Comparison of ENCODE assay signal across 10 cellular contexts in the genomic region with DNA sequence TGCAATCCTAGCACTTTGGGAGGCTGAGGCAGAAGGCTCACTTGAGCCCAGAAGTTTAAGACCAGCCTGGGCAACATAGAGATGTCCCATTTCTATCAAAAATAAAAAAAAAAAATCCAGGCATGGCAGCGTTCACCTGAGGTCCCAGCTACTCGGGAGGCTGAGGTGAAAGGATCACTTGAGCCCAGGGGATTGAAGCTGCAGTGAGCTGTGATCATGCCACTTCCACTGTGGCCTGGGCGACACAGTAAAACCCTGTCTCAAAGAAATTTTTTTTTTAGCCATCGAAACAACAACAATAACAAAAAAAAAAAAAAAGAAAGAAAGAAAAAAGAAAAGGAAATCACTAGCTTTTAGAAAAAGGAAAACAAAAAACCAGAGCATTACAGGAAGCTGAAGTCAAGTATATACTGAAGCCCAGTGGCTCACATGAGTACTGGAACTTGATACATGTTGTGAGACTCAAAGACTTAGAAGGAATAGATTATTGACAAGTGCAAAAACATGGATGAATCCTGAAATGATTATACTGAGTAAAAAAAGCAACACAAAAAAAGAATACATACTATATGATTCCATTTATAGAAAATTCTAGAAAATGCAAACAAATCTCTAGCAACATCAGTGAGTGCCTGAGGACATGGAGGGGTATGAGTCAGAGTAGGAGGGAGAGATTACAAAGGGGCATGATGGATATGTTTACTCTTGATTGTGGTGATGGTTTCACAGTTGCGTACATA. TPM values are rescaled to one million over a fixed set of nuclear protein-coding genes. Genes with fewer than 3 reads are reported as not detected.
A peak's percentile ranks its signal among the peaks of the same experiment; 100 is the strongest.
DNase-seq lines count a peak whose midpoint lies in the region; ATAC-seq and TF ChIP-seq lines count a peak whose summit lies in the region.
"Had no signal": no experiment of that assay in that cellular context is flagged by ENCODE, and none has a peak within 500 bp of the region (broad histone marks: within the 10 kb centered on the region; RNA-seq: fewer than 3 reads in every experiment).

No MANE protein-coding gene starts in this region.

- H3K4me3 Mint-ChIP-seq in activated CD4-positive, alpha-beta T cell treated with anti-CD3 and anti-CD28 coated beads, Interleukin-2, amount 10 ng/mL, durations not matched to agents 7 days and 5 days = peak overlapping the region; percentile 38
- no peak overlapping the region for H3K4me3 Mint-ChIP-seq in activated CD4-positive, alpha-beta memory T cell treated with anti-CD3 and anti-CD28 coated beads for 36 hours
- H3K4me3 Mint-ChIP-seq in natural killer cell = no peak overlapping the region

- TF ChIP-seq CTCF in natural killer cell (IDR thresholded peaks at IDR 0.05) = no peak

- POLR2A ChIA-PET in activated CD4-positive, alpha-beta T cell treated with anti-CD3 and anti-CD28 coated beads, Interleukin-2, amount 10 ng/mL, durations not matched to agents 7 days and 5 days (lab: Charles Lee) = interaction anchor here (0.6 kb wide), 2 partner anchors 259 to 874 kb away, joined by 3 to 4 read pairs; no protein-coding TSS in a partner anchor
- POLR2A ChIA-PET in activated CD4-positive, alpha-beta memory T cell treated with anti-CD3 and anti-CD28 coated beads for 36 hours (lab: Charles Lee) = interaction anchor here (0.6 to 1.3 kb wide), 8 partner anchors 14 to 439 kb away, joined by 3 to 9 read pairs (median 3); a partner anchor contains a TSS

- peak; percentile 36 for ATAC-seq in HG03354 (IDR thresholded peaks at IDR 0.05; ENCODE audit: poor library complexity, severe bottlenecking, unreplicated experiment)
- ATAC-seq in natural killer cell = peak; percentile 90 to 94 (median 90)
- ATAC-seq: left colon had no signal

- H3K4me1 Mint-ChIP-seq in activated CD4-positive, alpha-beta T cell treated with anti-CD3 and anti-CD28 coated beads, Interleukin-2, amount 10 ng/mL, durations not matched to agents 7 days and 5 days = peaks cover 59% of the 10 kb centered on the region
- H3K4me1 Mint-ChIP-seq in activated CD4-positive, alpha-beta memory T cell treated with anti-CD3 and anti-CD28 coated beads for 36 hours (ENCODE audit: low read depth) = peaks cover 35% of the 10 kb centered on the region
- H3K4me1 Mint-ChIP-seq in natural killer cell = peaks cover 1 to 21% of the 10 kb centered on the region in 2 donors

- no peak for DNase-seq in activated CD4-positive, alpha-beta T cell treated with anti-CD3 and anti-CD28 coated beads, Interleukin-2, amount 10 ng/mL, durations not matched to agents 7 days and 5 days
- DNase-seq in activated CD4-positive, alpha-beta T cell treated with anti-CD3 and anti-CD28 coated beads, Interleukin-2, amount 50 U/mL, for 1 hour = no peak
- no peak for DNase-seq in activated CD4-positive, alpha-beta memory T cell treated with anti-CD3 and anti-CD28 coated beads for 36 hours
- no peak for DNase-seq in natural killer cell
- DNase-seq in D341Med (ENCODE audit: low spot score) = no peak
- DNase-seq in activated CD4-positive, alpha-beta T cell treated with anti-CD3 and anti-CD28 coated beads, Interleukin-2, amount 50 U/mL, for 4 hours = no peak
- DNase-seq in NCI-H748 treated with DMSO at 0.1 percent for 48 hours (lab: John Stamatoyannopoulos, UW) = no peak
- DNase-seq: activated gamma-delta T cell, left colon had no signal

- intact Hi-C loops in activated CD4-positive, alpha-beta memory T cell treated with anti-CD3 and anti-CD28 coated beads for 36 hours (cut with micrococcal nuclease) = loop anchor here (2.0 to 10.0 kb wide), 4 partner anchors 38 to 1618 kb away; a partner anchor contains a TSS
- intact Hi-C loops in natural killer cell (cut with micrococcal nuclease) = no loop called here

- H3K27me3 Mint-ChIP-seq in activated CD4-positive, alpha-beta T cell treated with anti-CD3 and anti-CD28 coated beads, Interleukin-2, amount 10 ng/mL, durations not matched to agents 7 days and 5 days = peaks cover under 1% of the 10 kb centered on the region
- H3K27me3 Mint-ChIP-seq in activated CD4-positive, alpha-beta memory T cell treated with anti-CD3 and anti-CD28 coated beads for 36 hours = no peaks in the 10 kb centered on the region
- H3K27me3 Mint-ChIP-seq in natural killer cell (ENCODE audit: low read depth in 2 of 2) = no peaks in the 10 kb centered on the region

- peaks cover 6% of the 10 kb centered on the region for H3K36me3 Mint-ChIP-seq in activated CD4-positive, alpha-beta T cell treated with anti-CD3 and anti-CD28 coated beads, Interleukin-2, amount 10 ng/mL, durations not matched to agents 7 days and 5 days (ENCODE audit: low read depth)
- no peaks in the 10 kb centered on the region for H3K36me3 Mint-ChIP-seq in activated CD4-positive, alpha-beta memory T cell treated with anti-CD3 and anti-CD28 coated beads for 36 hours
- H3K36me3 Mint-ChIP-seq in natural killer cell = no peaks in the 10 kb centered on the region

- H3K9me3 Mint-ChIP-seq in activated CD4-positive, alpha-beta T cell treated with anti-CD3 and anti-CD28 coated beads, Interleukin-2, amount 10 ng/mL, durations not matched to agents 7 days and 5 days = peaks cover 6% of the 10 kb centered on the region
- peaks cover 5% of the 10 kb centered on the region for H3K9me3 Mint-ChIP-seq in activated CD4-positive, alpha-beta memory T cell treated with anti-CD3 and anti-CD28 coated beads for 36 hours
- no peaks in the 10 kb centered on the region for H3K9me3 Mint-ChIP-seq in natural killer cell

- CTCF ChIA-PET in activated CD4-positive, alpha-beta T cell treated with anti-CD3 and anti-CD28 coated beads, Interleukin-2, amount 10 ng/mL, durations not matched to agents 7 days and 5 days (lab: Charles Lee) = interaction anchor here (0.6 to 1.2 kb wide), 4 partner anchors 10 to 1019 kb away, joined by 3 to 4 read pairs (median 3); no protein-coding TSS in a partner anchor
- CTCF ChIA-PET in activated CD4-positive, alpha-beta memory T cell treated with anti-CD3 and anti-CD28 coated beads for 36 hours (lab: Charles Lee) = interaction anchor here (0.7 to 1.5 kb wide), 3 partner anchors 53 to 123 kb away, joined by 3 to 5 read pairs (median 3); no protein-coding TSS in a partner anchor

- H3K27ac Mint-ChIP-seq in activated CD4-positive, alpha-beta T cell treated with anti-CD3 and anti-CD28 coated beads, Interleukin-2, amount 10 ng/mL, durations not matched to agents 7 days and 5 days = peak overlapping the region; percentile 33
- peak overlapping the region; percentile 69 for H3K27ac Mint-ChIP-seq in activated CD4-positive, alpha-beta memory T cell treated with anti-CD3 and anti-CD28 coated beads for 36 hours
- peak overlapping the region; percentile 43 to 73 for H3K27ac Mint-ChIP-seq in natural killer cell

RNA-seq across cellular contexts. Expression of a gene that starts 6.1 kb away (rescaled TPM):
- total RNA-seq in activated CD4-positive, alpha-beta T cell treated with anti-CD3 and anti-CD28 coated beads, Interleukin-2, amount 10 ng/mL, durations not matched to agents 7 days and 5 days = 10 to 100 TPM; 47.4 to 53.3 TPM
- total RNA-seq in activated CD4-positive, alpha-beta memory T cell treated with anti-CD3 and anti-CD28 coated beads for 36 hours = 10 to 100 TPM; 30.5 to 30.9 TPM
- total RNA-seq in natural killer cell = 100 to 1,000 TPM; 145 to 168 (median 153) TPM
